ENCODE assay signal across 1 cellular context in the genomic region with DNA sequence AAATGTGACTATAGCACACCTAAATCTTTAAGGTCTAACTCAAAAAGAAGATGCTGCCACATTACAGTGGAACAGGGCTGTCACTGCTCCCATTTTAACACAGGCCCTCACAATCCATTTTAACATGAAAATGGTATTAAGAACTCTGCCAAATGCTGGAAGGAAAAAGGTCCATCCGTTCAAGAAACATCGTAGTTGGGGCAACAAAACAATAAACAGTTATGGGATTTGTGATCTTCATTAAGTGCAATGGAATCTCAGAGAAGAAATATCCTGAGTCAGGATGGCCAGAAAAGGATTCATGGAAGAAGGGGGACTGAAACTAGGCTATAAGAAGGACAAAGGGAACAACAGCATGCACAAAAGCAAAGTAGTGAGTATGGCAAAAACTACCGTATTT.
TF ChIP-seq lines count a peak whose summit lies in the region.

No MANE protein-coding gene starts in this region.

TF ChIP-seq in endothelial cell of umbilical vein, 7 proteins besides CTCF, POLR2A, EP300 and RAD21 (continued from another document):
- TF ChIP-seq, protein P1, sequence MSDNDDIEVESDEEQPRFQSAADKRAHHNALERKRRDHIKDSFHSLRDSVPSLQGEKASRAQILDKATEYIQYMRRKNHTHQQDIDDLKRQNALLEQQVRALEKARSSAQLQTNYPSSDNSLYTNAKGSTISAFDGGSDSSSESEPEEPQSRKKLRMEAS (IDR thresholded peaks at IDR 0.05; ENCODE audit: insufficient read depth, insufficient read length): no peak
- no peak for TF ChIP-seq FOS (IDR thresholded peaks at IDR 0.05; ENCODE audit: borderline replicate concordance, insufficient read depth, low read length)
TF ChIP-seq in endothelial cell of umbilical vein: peak in this region for 0.
